Comparison of ENCODE assay signal across 8 cellular contexts in genomic region chr5:142881076-142881466, GRCh38.
DNase-seq lines count a peak whose midpoint lies in the region; ATAC-seq and TF ChIP-seq lines count a peak whose summit lies in the region.

No MANE protein-coding gene starts in this region.

- H3K36me3 Mint-ChIP-seq in naive B cell, result no peaks in the 10 kb centered on the region

- H3K4me1 Mint-ChIP-seq in naive B cell, result peaks cover 0 to 5% (median 0%) of the 10 kb centered on the region in 3 donors

- H3K9me3 Mint-ChIP-seq in naive B cell, result no peaks in the 10 kb centered on the region

- no peak overlapping the region for H3K27ac Mint-ChIP-seq in naive B cell

- DNase-seq in GM10248 (ENCODE audit: extremely low spot score), result peak; percentile 40
- DNase-seq in HL-60 (ENCODE audit: low read depth in 1 of 2, low spot score in 1 of 2), result peak; percentile 96 to 98
- DNase-seq in brain microvascular endothelial cell, result peak; percentile 85
- peak; percentile 20 for DNase-seq in naive B cell
- no peak for DNase-seq in epidermal melanocyte (ENCODE audit: insufficient read length, low spot score)
- no peak for DNase-seq in HuH-7 (ENCODE audit: low spot score)
- no peak for DNase-seq in activated effector memory CD4-positive, alpha-beta T cell treated with anti-CD3 and anti-CD28 coated beads, Interleukin-2, amount 50 U/mL, for 16 hours

- CTCF ChIA-PET in GM10248 (lab: Yijun Ruan, JAX), result interaction anchor here (0.7 to 12.3 kb wide), 30 partner anchors 8 to 274 kb away, joined by 3 to 141 read pairs (median 5); no protein-coding TSS in a partner anchor

- no peaks in the 10 kb centered on the region for H3K27me3 ChIP-seq in HL-60 (ENCODE audit: insufficient read depth, poor library complexity, severe bottlenecking)
- no peaks in the 10 kb centered on the region for H3K27me3 ChIP-seq in brain microvascular endothelial cell (replicated peaks)

- in situ Hi-C loops in brain microvascular endothelial cell (cut with HindIII; ENCODE audit: low pct_ligation_motif_present, low sequenced_read_pairs), result no loop called here

- TF ChIP-seq CTCF in GM10248 (IDR thresholded peaks at IDR 0.05; ENCODE audit: control extremely low read depth, extremely low read depth, low read depth, missing control alignments) (no peak), HL-60 (IDR thresholded peaks at IDR 0.05; ENCODE audit: insufficient read depth, low read length) (no peak), brain microvascular endothelial cell (IDR thresholded peaks at IDR 0.05; ENCODE audit: low read depth, low read length, missing control alignments) (no peak)

- H3K27ac ChIP-seq in HL-60 (replicated peaks) (peak overlapping the region; percentile 81), brain microvascular endothelial cell (peak overlapping the region; percentile 26)

- no peak overlapping the region for H3K4me3 Mint-ChIP-seq in naive B cell

- H3K36me3 ChIP-seq in brain microvascular endothelial cell (replicated peaks), result no peaks in the 10 kb centered on the region

- ATAC-seq in naive B cell (ENCODE audit: low read depth in 2 of 2) (peak; percentile 58 to 75), HG03108 (IDR thresholded peaks at IDR 0.05; ENCODE audit: unreplicated experiment) (no peak)

- POLR2A ChIA-PET in GM10248 (lab: Yijun Ruan, JAX), result no interaction called here

- no peaks in the 10 kb centered on the region for H3K27me3 Mint-ChIP-seq in naive B cell

- H3K4me3 ChIP-seq in HL-60 (replicated peaks; ENCODE audit: insufficient read depth, low read length) (no peak overlapping the region), brain microvascular endothelial cell (ENCODE audit: low read depth, low read length) (no peak overlapping the region)

Comparison
In these comparisons a context has a peak if more than half of its experiments do, and no peak if none do; other contexts are left out.
1. DNase-seq: peak in GM10248 (single experiment), HL-60 (2 of 2), brain microvascular endothelial cell (single experiment) and naive B cell (single experiment); none in epidermal melanocyte (single experiment), HuH-7 (single experiment) and activated effector memory CD4-positive, alpha-beta T cell treated with anti-CD3 and anti-CD28 coated beads, Interleukin-2, amount 50 U/mL, for 16 hours (single experiment).